In the genomic region with DNA sequence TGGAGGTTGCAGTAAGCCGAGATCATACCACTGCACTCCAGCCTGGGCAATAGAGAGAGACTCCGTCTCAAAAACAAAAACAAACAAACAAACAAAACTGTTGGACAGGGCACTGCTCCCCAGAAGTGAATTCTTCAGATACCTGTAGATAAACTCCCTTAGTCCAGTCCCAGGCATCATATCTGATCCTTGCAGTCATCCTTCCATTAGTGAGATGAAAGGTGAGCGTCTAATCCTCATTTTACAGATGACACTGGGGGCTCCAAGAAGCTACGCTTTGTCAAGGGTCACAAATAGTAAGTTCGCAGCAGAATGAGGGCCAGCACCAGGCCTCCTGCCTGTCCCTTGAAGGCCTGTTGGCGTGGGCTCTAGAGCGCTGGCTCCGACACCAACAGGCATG, we compare ENCODE assay signal across 21 cellular contexts.
"Had no signal": no experiment of that assay in that cellular context is flagged by ENCODE, and none has a peak within 500 bp of the region (broad histone marks: within the 10 kb centered on the region; RNA-seq: fewer than 3 reads in every experiment).

No MANE protein-coding gene starts in this region.

- H3K4me3 ChIP-seq: colonic mucosa, dorsolateral prefrontal cortex, esophagus muscularis mucosa, gastrocnemius medialis, lung, thoracic aorta had no signal

- DNase-seq: activated CD4-positive, alpha-beta T cell treated with anti-CD3 and anti-CD28 coated beads, Interleukin-2, amount 50 U/mL, for 4 hours; activated CD8-positive, alpha-beta memory T cell treated with anti-CD3 and anti-CD28 coated beads, Interleukin-2, amount 50 U/mL, for 4 hours; activated naive CD4-positive, alpha-beta T cell treated with Interleukin-2 at 50 U/mL for 16 hours; activated naive CD8-positive, alpha-beta T cell treated with anti-CD3 and anti-CD28 coated beads for 36 hours; activated T-cell treated with anti-CD3 and anti-CD28 coated beads, Interleukin-2, amount 50 U/mL, for 24 hours; dorsolateral prefrontal cortex; effector memory CD8-positive, alpha-beta T cell; gastrocnemius medialis; naive B cell; occipital lobe; small intestine; stimulated activated CD4-positive, alpha-beta T cell treated with anti-CD3 and anti-CD28 coated beads, Interleukin-2, amount 100 ng/mL, for 24 hours; WERI-Rb-1 had no signal

- H3K9me3 ChIP-seq: colonic mucosa, esophagus muscularis mucosa, gastrocnemius medialis, thoracic aorta had no signal

- H3K9me3 Mint-ChIP-seq: activated naive CD8-positive, alpha-beta T cell treated with anti-CD3 and anti-CD28 coated beads for 36 hours; activated T-cell treated with anti-CD3 and anti-CD28 coated beads, Interleukin-2, amount 50 U/mL, for 24 hours; activated T-helper 17 cell treated with anti-CD3 and anti-CD28 coated beads, Interleukin-2, amount 50 U/mL, for 72 hours; effector memory CD8-positive, alpha-beta T cell; naive B cell; neural crest cell; stimulated activated memory B cell treated with anti-CD40 and anti-IgM and Interleukin-4, amounts not matched to agents 10 μg/mL and 1 μg/mL and 100 μg/mL, for 72 hours had no signal

- H3K4me3 Mint-ChIP-seq: activated naive CD8-positive, alpha-beta T cell treated with anti-CD3 and anti-CD28 coated beads for 36 hours; activated T-cell treated with anti-CD3 and anti-CD28 coated beads, Interleukin-2, amount 50 U/mL, for 24 hours; activated T-helper 17 cell treated with anti-CD3 and anti-CD28 coated beads, Interleukin-2, amount 50 U/mL, for 72 hours; effector memory CD8-positive, alpha-beta T cell; naive B cell; neural crest cell; stimulated activated memory B cell treated with anti-CD40 and anti-IgM and Interleukin-4, amounts not matched to agents 10 μg/mL and 1 μg/mL and 100 μg/mL, for 72 hours had no signal

- H3K27ac ChIP-seq: dorsolateral prefrontal cortex, esophagus muscularis mucosa, gastrocnemius medialis, thoracic aorta had no signal

- H3K36me3 ChIP-seq: colonic mucosa, esophagus muscularis mucosa, gastrocnemius medialis, thoracic aorta had no signal

- H3K27ac Mint-ChIP-seq: activated naive CD8-positive, alpha-beta T cell treated with anti-CD3 and anti-CD28 coated beads for 36 hours; activated T-cell treated with anti-CD3 and anti-CD28 coated beads, Interleukin-2, amount 50 U/mL, for 24 hours; activated T-helper 17 cell treated with anti-CD3 and anti-CD28 coated beads, Interleukin-2, amount 50 U/mL, for 72 hours; effector memory CD8-positive, alpha-beta T cell; naive B cell; stimulated activated memory B cell treated with anti-CD40 and anti-IgM and Interleukin-4, amounts not matched to agents 10 μg/mL and 1 μg/mL and 100 μg/mL, for 72 hours had no signal

- H3K4me1 ChIP-seq: colonic mucosa, gastrocnemius medialis had no signal

- ATAC-seq: activated T-helper 17 cell treated with anti-CD3 and anti-CD28 coated beads, Interleukin-2, amount 50 U/mL, for 72 hours; effector memory CD8-positive, alpha-beta T cell; gastrocnemius medialis; sciatic nerve; stimulated activated memory B cell treated with anti-CD40 and anti-IgM and Interleukin-4, amounts not matched to agents 10 μg/mL and 1 μg/mL and 100 μg/mL, for 72 hours had no signal

- H3K27me3 ChIP-seq: colonic mucosa, dorsolateral prefrontal cortex, esophagus muscularis mucosa, gastrocnemius medialis had no signal

- H3K27me3 Mint-ChIP-seq: activated naive CD8-positive, alpha-beta T cell treated with anti-CD3 and anti-CD28 coated beads for 36 hours; activated T-cell treated with anti-CD3 and anti-CD28 coated beads, Interleukin-2, amount 50 U/mL, for 24 hours; activated T-helper 17 cell treated with anti-CD3 and anti-CD28 coated beads, Interleukin-2, amount 50 U/mL, for 72 hours; effector memory CD8-positive, alpha-beta T cell had no signal

- H3K4me1 Mint-ChIP-seq: activated naive CD8-positive, alpha-beta T cell treated with anti-CD3 and anti-CD28 coated beads for 36 hours; activated T-helper 17 cell treated with anti-CD3 and anti-CD28 coated beads, Interleukin-2, amount 50 U/mL, for 72 hours had no signal
